11 cellular contexts compared by ENCODE assay signal in the genomic region with DNA sequence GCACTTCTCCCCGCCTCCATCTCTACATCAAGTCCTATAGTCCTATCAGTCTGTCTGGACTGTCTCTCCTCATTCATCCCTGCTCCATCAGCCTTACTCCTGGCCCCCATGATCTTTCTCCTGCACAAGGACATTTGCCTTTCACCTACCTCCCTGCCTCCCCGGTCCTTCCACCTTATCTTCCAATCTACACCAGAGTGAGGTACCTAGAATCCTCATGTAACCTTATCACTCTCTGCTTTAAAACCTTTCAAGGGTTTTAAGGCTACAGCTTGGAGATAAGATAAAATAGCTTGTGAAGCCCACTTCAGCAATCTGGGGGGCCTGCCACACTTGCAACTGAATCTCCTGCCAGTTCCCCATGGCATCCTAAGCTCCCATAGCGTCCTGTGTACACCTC. TPM values are rescaled to one million over a fixed set of nuclear protein-coding genes. Genes with fewer than 3 reads are reported as not detected.
DNase-seq lines count a peak whose midpoint lies in the region; ATAC-seq and TF ChIP-seq lines count a peak whose summit lies in the region.
"Had no signal": no experiment of that assay in that cellular context is flagged by ENCODE, and none has a peak within 500 bp of the region (broad histone marks: within the 10 kb centered on the region; RNA-seq: fewer than 3 reads in every experiment).

No MANE protein-coding gene starts in this region.

- H3K4me3 ChIP-seq in right atrium auricular region: no peak overlapping the region
- H3K4me3 ChIP-seq in mammary epithelial cell (replicated peaks in 1 of 3; ENCODE audit: insufficient read depth in 1 of 3, low read depth in 2 of 3, low read length in 3 of 3): no peak overlapping the region
- H3K4me3 ChIP-seq in naive thymus-derived CD4-positive, alpha-beta T cell (ENCODE audit: low read length): no peak overlapping the region
- H3K4me3 ChIP-seq in upper lobe of left lung: no peak overlapping the region
- no peak overlapping the region for H3K4me3 ChIP-seq in Karpas-422 (ENCODE audit: low read length)

- TF ChIP-seq CTCF in right atrium auricular region (IDR thresholded peaks at IDR 0.05): no peak
- no peak for TF ChIP-seq CTCF in mammary epithelial cell (conservative IDR thresholded peaks at IDR 0.05 in 1 of 2, IDR thresholded peaks at IDR 0.05 in 1 of 2; ENCODE audit: extremely low read depth in 1 of 2, insufficient read depth in 1 of 2, low read depth in 1 of 2, low read length in 2 of 2)
- TF ChIP-seq CTCF in upper lobe of left lung (IDR thresholded peaks at IDR 0.05): no peak

- POLR2A ChIA-PET in naive thymus-derived CD4-positive, alpha-beta T cell (lab: Charles Lee): interaction anchor here (1.0 to 1.3 kb wide), 3 partner anchors 11 to 13 kb away, joined by 3 to 4 read pairs (median 3); no protein-coding TSS in a partner anchor

- H3K9me2 ChIP-seq in Karpas-422 (replicated peaks; ENCODE audit: insufficient read depth, low read length): no peaks in the 10 kb centered on the region

- H3K4me1 ChIP-seq in right atrium auricular region (peaks cover 0 to 99% of the 10 kb centered on the region in 2 donors), mammary epithelial cell (ENCODE audit: insufficient read depth, low read length) (peaks cover 49% of the 10 kb centered on the region), upper lobe of left lung (peaks cover 43 to 53% (median 50%) of the 10 kb centered on the region in 4 donors), Karpas-422 (ENCODE audit: low read length) (peaks cover 64% of the 10 kb centered on the region)
- H3K4me1 ChIP-seq in naive thymus-derived CD4-positive, alpha-beta T cell (ENCODE audit: control insufficient read depth in 2 of 2, insufficient read depth in 2 of 2, low read length in 2 of 2): peaks cover 40 to 61% of the 10 kb centered on the region in 2 donors

- no peak for TF ChIP-seq EP300 in upper lobe of left lung (IDR thresholded peaks at IDR 0.05)

- ATAC-seq in left ventricle myocardium superior (no peak), upper lobe of left lung (ENCODE audit: low FRiP score in 2 of 2) (no peak)
- ATAC-seq in naive thymus-derived CD4-positive, alpha-beta T cell: no peak

- in situ Hi-C loops in mammary epithelial cell (cut with MboI; ENCODE audit: low sequenced_read_pairs in 2 of 2): loop anchor here in 1 of 2 donors (10.0 kb wide), 1 partner anchor 244 kb away; no protein-coding TSS in a partner anchor

- BruUV-seq in mammary epithelial cell (replicated peaks; lab: Mats Ljungman, UMichigan): no TSS peak

- intact Hi-C loops in left ventricle myocardium superior (cut with micrococcal nuclease): no loop called here
- intact Hi-C loops in mammary epithelial cell (cut with micrococcal nuclease): no loop called here
- intact Hi-C loops in naive thymus-derived CD4-positive, alpha-beta T cell (cut with micrococcal nuclease): loop anchor here in 1 of 2 donors (1.0 to 2.0 kb wide), 2 partner anchors 13 to 14 kb away; a partner anchor contains a TSS

- no peak overlapping the region for H3K9ac ChIP-seq in mammary epithelial cell (ENCODE audit: insufficient read depth, low read length)
- no peak overlapping the region for H3K9ac ChIP-seq in Karpas-422 (ENCODE audit: low read length)

- no peaks in the 10 kb centered on the region for H3K27me3 Mint-ChIP-seq in naive thymus-derived CD4-positive, alpha-beta T cell

- DNase-seq in right atrium auricular region (ENCODE audit: low spot score) (no peak), left ventricle myocardium superior (no peak), mammary epithelial cell (no peak), upper lobe of left lung (no peak), NCI-H226 (no peak), Karpas-422 (no peak), NCI-H146 (lab: John Stamatoyannopoulos, UW) (no peak)
- DNase-seq in naive thymus-derived CD4-positive, alpha-beta T cell: no peak
- DNase-seq: activated CD8-positive, alpha-beta memory T cell treated with anti-CD3 and anti-CD28 coated beads for 24 hours; cortex of kidney; foreskin fibroblast had no signal

- CTCF ChIA-PET in mammary epithelial cell (lab: Charles Lee; ENCODE audit: low non-redundant PET): no interaction called here
- CTCF ChIA-PET in naive thymus-derived CD4-positive, alpha-beta T cell (lab: Charles Lee): interaction anchor here (0.7 kb wide), 1 partner anchor 15 kb away, joined by 4 read pairs; no protein-coding TSS in a partner anchor

- H3K4me1 Mint-ChIP-seq in naive thymus-derived CD4-positive, alpha-beta T cell: peaks cover 46 to 91% (median 86%) of the 10 kb centered on the region in 7 donors

- H2AFZ ChIP-seq in mammary epithelial cell (ENCODE audit: low read depth, low read length) (no peak overlapping the region), Karpas-422 (ENCODE audit: low read length) (no peak overlapping the region)

- H3K27me3 ChIP-seq in right atrium auricular region (no peaks in the 10 kb centered on the region), mammary epithelial cell (ENCODE audit: insufficient read depth, low read length) (no peaks in the 10 kb centered on the region), upper lobe of left lung (no peaks in the 10 kb centered on the region), Karpas-422 (ENCODE audit: low read length) (no peaks in the 10 kb centered on the region)
- H3K27me3 ChIP-seq in naive thymus-derived CD4-positive, alpha-beta T cell (ENCODE audit: control insufficient read depth in 2 of 2, insufficient read depth in 2 of 2, low read length in 2 of 2): no peaks in the 10 kb centered on the region

- peaks cover 0 to 4% (median 0%) of the 10 kb centered on the region in 11 donors for H3K9me3 Mint-ChIP-seq in naive thymus-derived CD4-positive, alpha-beta T cell

- TF ChIP-seq POLR2A in upper lobe of left lung (IDR thresholded peaks at IDR 0.05): no peak

- H3K9me3 ChIP-seq in right atrium auricular region (no peaks in the 10 kb centered on the region), mammary epithelial cell (replicated peaks; ENCODE audit: insufficient read depth, low read length) (no peaks in the 10 kb centered on the region), upper lobe of left lung (no peaks in the 10 kb centered on the region), Karpas-422 (ENCODE audit: low read length) (no peaks in the 10 kb centered on the region)
- no peaks in the 10 kb centered on the region for H3K9me3 ChIP-seq in naive thymus-derived CD4-positive, alpha-beta T cell (ENCODE audit: control insufficient read depth in 2 of 3, low read length in 3 of 3)

- dilution Hi-C loops in mammary epithelial cell (cut with HindIII; ENCODE audit: low sequenced_read_pairs): loop anchor here (5.0 kb wide), 1 partner anchor 36 kb away; no protein-coding TSS in a partner anchor

- 100% methylated on average over 3 of the region's 3 CpGs for WGBS in mammary epithelial cell (ENCODE audit: low coverage, missing lambda C conversion rate)
- 95 to 98% methylated on average over 3 of the region's 3 CpGs for WGBS in upper lobe of left lung, 2 donors

- H3K4me2 ChIP-seq in mammary epithelial cell (ENCODE audit: insufficient read depth, low read depth, low read length) (peak overlapping the region; percentile 13), Karpas-422 (ENCODE audit: low read depth, low read length, poor library complexity, severe bottlenecking) (no peak overlapping the region)

- peak overlapping the region in 3 of 10 donors; percentile 1 to 51 (median 29) for H3K4me3 Mint-ChIP-seq in naive thymus-derived CD4-positive, alpha-beta T cell

- no peaks in the 10 kb centered on the region for H4K20me1 ChIP-seq in mammary epithelial cell (ENCODE audit: insufficient read depth, low read length)
- no peaks in the 10 kb centered on the region for H4K20me1 ChIP-seq in Karpas-422 (ENCODE audit: insufficient read depth, low read depth, low read length)

- peak overlapping the region; percentile 83 to 93 for H3K27ac ChIP-seq in right atrium auricular region
- H3K27ac ChIP-seq in mammary epithelial cell (ENCODE audit: insufficient read depth, low read depth, low read length): no peak overlapping the region
- H3K27ac ChIP-seq in naive thymus-derived CD4-positive, alpha-beta T cell (ENCODE audit: low read depth, low read length): no peak overlapping the region
- peak overlapping the region in 3 of 4 donors; percentile 2 to 81 (median 4) for H3K27ac ChIP-seq in upper lobe of left lung
- H3K27ac ChIP-seq in Karpas-422 (ENCODE audit: low read length): no peak overlapping the region

- peak overlapping the region in 8 of 9 donors; percentile 3 to 69 (median 26) for H3K27ac Mint-ChIP-seq in naive thymus-derived CD4-positive, alpha-beta T cell

- H3K36me3 Mint-ChIP-seq in naive thymus-derived CD4-positive, alpha-beta T cell: peaks cover 0 to 27% (median 8%) of the 10 kb centered on the region in 5 donors

- H3K36me3 ChIP-seq in right atrium auricular region: no peaks in the 10 kb centered on the region
- peaks cover 13% of the 10 kb centered on the region for H3K36me3 ChIP-seq in mammary epithelial cell (ENCODE audit: insufficient read depth, low read length)
- peaks cover 0 to 4% (median 0%) of the 10 kb centered on the region in 3 experiments for H3K36me3 ChIP-seq in naive thymus-derived CD4-positive, alpha-beta T cell (ENCODE audit: control insufficient read depth in 2 of 3, insufficient read depth in 3 of 3, low read length in 3 of 3)
- peaks cover 0 to 13% (median 0%) of the 10 kb centered on the region in 4 donors for H3K36me3 ChIP-seq in upper lobe of left lung
- no peaks in the 10 kb centered on the region for H3K36me3 ChIP-seq in Karpas-422 (ENCODE audit: insufficient read depth, low read length)

- H3K79me2 ChIP-seq in mammary epithelial cell (ENCODE audit: insufficient read depth, low read length) (peaks cover 100% of the 10 kb centered on the region), Karpas-422 (ENCODE audit: low read length) (peaks cover 22% of the 10 kb centered on the region; the same call in 1 of the 2 replicates)

RNA-seq across cellular contexts. Expression of a gene that starts 12.8 kb away (rescaled TPM):
- 100 to 1,000 TPM in 1 of 2 donors, 10 to 100 TPM in 1; 38.5 to 105 TPM for total RNA-seq in right atrium auricular region
- total RNA-seq in left ventricle myocardium superior: 89.5 TPM
- 100 to 1,000 TPM in 1 of 2 donors, 10 to 100 TPM in 1; 96.7 to 276 TPM for total RNA-seq in mammary epithelial cell
- polyA plus RNA-seq in mammary epithelial cell: 84.4 TPM
- 192 TPM for polyA minus RNA-seq in mammary epithelial cell
- total RNA-seq in naive thymus-derived CD4-positive, alpha-beta T cell: 10 to 100 TPM; 15.9 to 96.3 (median 17.7) TPM
- 10 to 100 TPM; 26.7 to 29.2 TPM for polyA plus RNA-seq in naive thymus-derived CD4-positive, alpha-beta T cell
- 10 to 100 TPM; 24.5 to 76.2 (median 43.2) TPM for total RNA-seq in upper lobe of left lung
- 10.7 and 12.5 TPM in 2 replicates for total RNA-seq in Karpas-422 (2014; rRNA removed; shearing (Covaris generic); ENCODE audit: low replicate concordance)

Comparison
In these comparisons a context has a peak if more than half of its experiments do, and no peak if none do; other contexts are left out.
1. H3K27ac ChIP-seq: peak in right atrium auricular region (2 of 2) and upper lobe of left lung (3 of 4); none in mammary epithelial cell (single experiment), naive thymus-derived CD4-positive, alpha-beta T cell (single experiment) and Karpas-422 (single experiment).